ENCODE assay signal across 11 cellular contexts in the genomic region with DNA sequence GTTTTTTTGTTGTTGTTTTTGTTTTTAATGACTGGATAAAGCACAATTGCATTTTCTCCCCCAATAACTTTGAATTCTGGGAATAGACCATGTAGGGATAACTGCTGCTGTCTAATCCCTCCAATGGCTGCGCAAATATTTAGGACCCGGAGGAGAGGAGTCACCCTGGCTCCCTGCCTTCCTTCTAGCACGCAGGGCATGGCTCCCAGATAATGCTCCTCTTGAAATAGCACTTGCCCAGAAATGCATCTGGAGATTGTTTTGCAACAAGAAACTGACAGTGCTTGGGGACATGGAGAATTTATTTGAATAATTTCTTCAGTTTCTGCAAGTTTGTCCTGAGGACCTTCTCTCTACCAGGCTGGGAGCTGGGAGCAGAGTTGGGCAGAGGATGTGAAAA.
DNase-seq lines count a peak whose midpoint lies in the region; ATAC-seq, FAIRE-seq and TF ChIP-seq lines count a peak whose summit lies in the region.
"Had no signal": no experiment of that assay in that cellular context is flagged by ENCODE, and none has a peak within 500 bp of the region (broad histone marks: within the 10 kb centered on the region; RNA-seq: fewer than 3 reads in every experiment).

No MANE protein-coding gene starts in this region.

- H3K4me1 Mint-ChIP-seq in astrocyte (ENCODE audit: low read depth, unreplicated experiment) (peaks cover 42% of the 10 kb centered on the region), progenitor cell of endocrine pancreas (ENCODE audit: low read depth) (peaks cover 19% of the 10 kb centered on the region)
- H3K4me1 Mint-ChIP-seq in CD8-positive, alpha-beta T cell (ENCODE audit: low read depth): peaks cover 55% of the 10 kb centered on the region

- H3K4me3 Mint-ChIP-seq in astrocyte (ENCODE audit: unreplicated experiment) (no peak overlapping the region), progenitor cell of endocrine pancreas (ENCODE audit: low read depth) (no peak overlapping the region)
- no peak overlapping the region for H3K4me3 Mint-ChIP-seq in CD8-positive, alpha-beta T cell

- H3K27me3 ChIP-seq in astrocyte (ENCODE audit: insufficient read depth, low read length) (no peaks in the 10 kb centered on the region), heart left ventricle (no peaks in the 10 kb centered on the region)
- H3K27me3 ChIP-seq in CD8-positive, alpha-beta T cell (ENCODE audit: insufficient read depth, low read length): no peaks in the 10 kb centered on the region
- H3K27me3 ChIP-seq: SJSA1 had no signal

- H3K4me2 ChIP-seq in astrocyte (ENCODE audit: low read length): peak overlapping the region; percentile 18

- no peak for TF ChIP-seq POLR2A in heart left ventricle (IDR thresholded peaks at IDR 0.05)

- no peak overlapping the region for H3K9ac ChIP-seq in astrocyte (ENCODE audit: low read length)

- H4K20me1 ChIP-seq in astrocyte (ENCODE audit: insufficient read depth, low read length): no peaks in the 10 kb centered on the region

- POLR2A ChIA-PET in CD8-positive, alpha-beta T cell (lab: Charles Lee): no interaction called here

- TF ChIP-seq CTCF in AG10803 (conservative IDR thresholded peaks at IDR 0.05; ENCODE audit: low read length) (no peak), astrocyte (IDR thresholded peaks at IDR 0.05; ENCODE audit: insufficient read depth, low read depth, low read length) (no peak), heart left ventricle (IDR thresholded peaks at IDR 0.05) (no peak), progenitor cell of endocrine pancreas (IDR thresholded peaks at IDR 0.05; ENCODE audit: unreplicated experiment) (no peak)
- TF ChIP-seq CTCF in CD8-positive, alpha-beta T cell (IDR thresholded peaks at IDR 0.05): no peak

- no peak overlapping the region for H3K27ac ChIP-seq in astrocyte (ENCODE audit: low read depth, low read length)
- peak overlapping the region; percentile 81 to 99 (median 90) for H3K27ac ChIP-seq in heart left ventricle
- H3K27ac ChIP-seq in CD8-positive, alpha-beta T cell (ENCODE audit: low read depth, low read length): no peak overlapping the region
- H3K27ac ChIP-seq: SJSA1 had no signal

- ATAC-seq in heart left ventricle (peak; percentile 72 to 85 (median 81)), HG03565 (IDR thresholded peaks at IDR 0.05; ENCODE audit: unreplicated experiment) (no peak)
- ATAC-seq in CD8-positive, alpha-beta T cell: no peak

- no peaks in the 10 kb centered on the region for H3K36me3 Mint-ChIP-seq in astrocyte (ENCODE audit: low read depth, unreplicated experiment)
- H3K36me3 Mint-ChIP-seq in progenitor cell of endocrine pancreas (ENCODE audit: insufficient read depth): no peaks in the 10 kb centered on the region
- H3K36me3 Mint-ChIP-seq in CD8-positive, alpha-beta T cell: peaks cover 13% of the 10 kb centered on the region

- CTCF ChIA-PET in CD8-positive, alpha-beta T cell (lab: Charles Lee): no interaction called here

- 22 to 45% (median 33%) methylated on average over 3 of the region's 3 CpGs for WGBS in heart left ventricle, 4 donors

- H3K4me3 ChIP-seq in AG10803 (ENCODE audit: low read length) (no peak overlapping the region), astrocyte (ENCODE audit: insufficient read depth, low read depth, low read length) (no peak overlapping the region), heart left ventricle (no peak overlapping the region)
- no peak overlapping the region for H3K4me3 ChIP-seq in CD8-positive, alpha-beta T cell (ENCODE audit: low read depth, low read length)
- H3K4me3 ChIP-seq: SJSA1 had no signal

- H3K9me3 Mint-ChIP-seq in astrocyte (ENCODE audit: unreplicated experiment) (no peaks in the 10 kb centered on the region), progenitor cell of endocrine pancreas (ENCODE audit: low read depth) (no peaks in the 10 kb centered on the region)
- no peaks in the 10 kb centered on the region for H3K9me3 Mint-ChIP-seq in CD8-positive, alpha-beta T cell

- H3K79me2 ChIP-seq in astrocyte (ENCODE audit: insufficient read depth, low read length): no peaks in the 10 kb centered on the region

- H3K9me3 ChIP-seq in astrocyte (ENCODE audit: insufficient read depth, low read depth, low read length): no peaks in the 10 kb centered on the region
- no peaks in the 10 kb centered on the region for H3K9me3 ChIP-seq in heart left ventricle
- no peaks in the 10 kb centered on the region for H3K9me3 ChIP-seq in CD8-positive, alpha-beta T cell (ENCODE audit: low read length)
- H3K9me3 ChIP-seq: SJSA1 had no signal

- FAIRE-seq in astrocyte (lab: Jason Lieb, UNC): no peak
- FAIRE-seq: GM12892 had no signal

- H3K27me3 Mint-ChIP-seq in astrocyte (ENCODE audit: low read depth, unreplicated experiment) (no peaks in the 10 kb centered on the region), progenitor cell of endocrine pancreas (peaks cover 21% of the 10 kb centered on the region)
- H3K27me3 Mint-ChIP-seq in CD8-positive, alpha-beta T cell (ENCODE audit: low read depth): no peaks in the 10 kb centered on the region

- H3K36me3 ChIP-seq in astrocyte (ENCODE audit: insufficient read depth, low read length) (no peaks in the 10 kb centered on the region), heart left ventricle (no peaks in the 10 kb centered on the region)
- H3K36me3 ChIP-seq in CD8-positive, alpha-beta T cell (ENCODE audit: insufficient read depth, low read length): no peaks in the 10 kb centered on the region
- H3K36me3 ChIP-seq: SJSA1 had no signal

- H3K4me1 ChIP-seq in astrocyte (ENCODE audit: insufficient read depth, low read length) (peaks cover 31% of the 10 kb centered on the region), heart left ventricle (peaks cover 0 to 99% (median 81%) of the 10 kb centered on the region in 12 donors)
- peaks cover 38% of the 10 kb centered on the region for H3K4me1 ChIP-seq in CD8-positive, alpha-beta T cell (ENCODE audit: insufficient read depth, low read length)

- intact Hi-C loops in heart left ventricle (cut with DNase I): loop anchor here in 2 of 10 donors (2.0 to 5.0 kb wide), 3 partner anchors 42 to 97 kb away; no protein-coding TSS in a partner anchor
- intact Hi-C loops in CD8-positive, alpha-beta T cell (cut with DNase I, micrococcal nuclease): no loop called here

- DNase-seq in AG10803 (ENCODE audit: low read depth) (peak; percentile 87), astrocyte (ENCODE audit: low read depth) (peak; percentile 51), heart left ventricle (peak; percentile 77 to 87 (median 78)), progenitor cell of endocrine pancreas (ENCODE audit: low spot score, unreplicated experiment) (no peak), T-helper 2 cell (no peak)
- DNase-seq in stimulated activated CD4-positive, alpha-beta T cell treated with anti-CD3 and anti-CD28 coated beads, Interleukin-2, amount 100 ng/mL, for 24 hours: no peak
- no peak for DNase-seq in CD8-positive, alpha-beta T cell
- DNase-seq: NCI-H1436 treated with DMSO at 0.1 percent for 48 hours had no signal

- H2AFZ ChIP-seq in astrocyte (ENCODE audit: low read depth, low read length): no peak overlapping the region

- H3K27ac Mint-ChIP-seq in astrocyte (ENCODE audit: unreplicated experiment): no peak overlapping the region
- H3K27ac Mint-ChIP-seq in progenitor cell of endocrine pancreas: peak overlapping the region; percentile 56
- no peak overlapping the region for H3K27ac Mint-ChIP-seq in CD8-positive, alpha-beta T cell

Comparison
In these comparisons a context has a peak if more than half of its experiments do, and no peak if none do; other contexts are left out.
1. DNase-seq: peak in AG10803 (single experiment), astrocyte (single experiment) and heart left ventricle (5 of 5); none in progenitor cell of endocrine pancreas (single experiment), stimulated activated CD4-positive, alpha-beta T cell treated with anti-CD3 and anti-CD28 coated beads, Interleukin-2, amount 100 ng/mL, for 24 hours (0 of 2), CD8-positive, alpha-beta T cell (0 of 7) and T-helper 2 cell (0 of 5).
2. H3K27ac ChIP-seq: peak in heart left ventricle (12 of 12); none in astrocyte (single experiment) and CD8-positive, alpha-beta T cell (single experiment).
3. ATAC-seq: peak in heart left ventricle (4 of 4); none in HG03565 (single experiment) and CD8-positive, alpha-beta T cell (single experiment).